ENCODE assay signal across 8 cellular contexts in genomic region chr14:73462078-73462715, GRCh38. TPM values are rescaled to one million over a fixed set of nuclear protein-coding genes. Genes with fewer than 3 reads are reported as not detected.
DNase-seq lines count a peak whose midpoint lies in the region; ATAC-seq, FAIRE-seq and TF ChIP-seq lines count a peak whose summit lies in the region.

No MANE protein-coding gene starts in this region.

- peak overlapping the region; percentile 71 for H3K4me2 ChIP-seq in astrocyte (ENCODE audit: low read length)
- H3K4me2 ChIP-seq in keratinocyte (ENCODE audit: control insufficient read depth, extremely low read depth, insufficient read depth, low read depth, low read length): peak overlapping the region; percentile 61

- intact Hi-C loops in Caco-2 (cut with micrococcal nuclease; ENCODE audit: unreplicated experiment): no loop called here

- peak overlapping the region; percentile 51 for H3K4me3 Mint-ChIP-seq in Caco-2 (ENCODE audit: unreplicated experiment)
- H3K4me3 Mint-ChIP-seq in astrocyte (ENCODE audit: unreplicated experiment): no peak overlapping the region

- H3K27me3 Mint-ChIP-seq in Caco-2 (ENCODE audit: insufficient read depth, unreplicated experiment): no peaks in the 10 kb centered on the region
- H3K27me3 Mint-ChIP-seq in astrocyte (ENCODE audit: low read depth, unreplicated experiment): no peaks in the 10 kb centered on the region

- H3K9me1 ChIP-seq in keratinocyte (ENCODE audit: control insufficient read depth, extremely low read depth, insufficient read depth, low read length): no peaks in the 10 kb centered on the region

- H3K4me1 ChIP-seq in Caco-2 (peaks cover 24% of the 10 kb centered on the region), astrocyte (ENCODE audit: insufficient read depth, low read length) (peaks cover 50% of the 10 kb centered on the region), keratinocyte (ENCODE audit: control insufficient read depth, extremely low read depth, insufficient read depth, low read length) (peaks cover 42% of the 10 kb centered on the region), suprapubic skin (peaks cover 34% of the 10 kb centered on the region)

- H3K36me3 ChIP-seq in Caco-2 (ENCODE audit: control insufficient read depth, insufficient read depth, low read length) (no peaks in the 10 kb centered on the region), astrocyte (ENCODE audit: insufficient read depth, low read length) (no peaks in the 10 kb centered on the region), keratinocyte (ENCODE audit: control insufficient read depth in 2 of 2, extremely low read depth in 1 of 2, insufficient read depth in 2 of 2, low read length in 2 of 2) (no peaks in the 10 kb centered on the region), suprapubic skin (no peaks in the 10 kb centered on the region)

- no peak for TF ChIP-seq POLR2A in suprapubic skin (IDR thresholded peaks at IDR 0.05)

- DNase-seq in Caco-2: peak; percentile 57 to 58
- DNase-seq in NCI-H2081 treated with DMSO at 0.1 percent for 48 hours (lab: John Stamatoyannopoulos, UW): peak; percentile 70
- DNase-seq in astrocyte (ENCODE audit: low read depth): peak; percentile 37
- no peak for DNase-seq in keratinocyte (ENCODE audit: low read depth, low spot score)
- peak in 1 of 2 donors; percentile 69 for DNase-seq in suprapubic skin (ENCODE audit: low spot score in 2 of 2)

- no peak for ATAC-seq in HG03196 (IDR thresholded peaks at IDR 0.05; ENCODE audit: unreplicated experiment)
- ATAC-seq in HG03469 (IDR thresholded peaks at IDR 0.05; ENCODE audit: unreplicated experiment): no peak
- ATAC-seq in GM18873 (IDR thresholded peaks at IDR 0.05; ENCODE audit: low FRiP score, unreplicated experiment): no peak

- peak overlapping the region; percentile 21 for H3K9ac ChIP-seq in astrocyte (ENCODE audit: low read length)
- peak overlapping the region; percentile 3 for H3K9ac ChIP-seq in keratinocyte (ENCODE audit: control insufficient read depth, extremely low read depth, insufficient read depth, low read length)

- H4K20me1 ChIP-seq in astrocyte (ENCODE audit: insufficient read depth, low read length): peaks cover 6% of the 10 kb centered on the region
- H4K20me1 ChIP-seq in keratinocyte (ENCODE audit: control insufficient read depth, extremely low read depth, insufficient read depth, low read length): peaks cover 4% of the 10 kb centered on the region

- peaks cover 38% of the 10 kb centered on the region for H3K4me1 Mint-ChIP-seq in Caco-2 (ENCODE audit: low read depth, unreplicated experiment)
- peaks cover 29% of the 10 kb centered on the region for H3K4me1 Mint-ChIP-seq in astrocyte (ENCODE audit: low read depth, unreplicated experiment)

- FAIRE-seq in astrocyte (lab: Jason Lieb, UNC) (no peak), keratinocyte (lab: Jason Lieb, UNC) (no peak)

- H3K36me3 Mint-ChIP-seq in Caco-2 (ENCODE audit: insufficient read depth, unreplicated experiment): peaks cover 13% of the 10 kb centered on the region
- H3K36me3 Mint-ChIP-seq in astrocyte (ENCODE audit: low read depth, unreplicated experiment): no peaks in the 10 kb centered on the region

- H2AFZ ChIP-seq in astrocyte (ENCODE audit: low read depth, low read length): peak overlapping the region; percentile 35
- peak overlapping the region; percentile 70 for H2AFZ ChIP-seq in keratinocyte (ENCODE audit: control insufficient read depth, low read length)

- dilution Hi-C loops in keratinocyte (cut with MboI; ENCODE audit: extremely low pct_ligation_motif_present, low sequenced_read_pairs): no loop called here

- no TSS peak for BruUV-seq in Caco-2 (replicated peaks; lab: Mats Ljungman, UMichigan)

- H3K9me3 Mint-ChIP-seq in Caco-2 (ENCODE audit: unreplicated experiment) (no peaks in the 10 kb centered on the region), astrocyte (ENCODE audit: unreplicated experiment) (no peaks in the 10 kb centered on the region)

- WGBS in suprapubic skin: 42% methylated on average over 5 of the region's 5 CpGs

- peaks cover 9% of the 10 kb centered on the region for H3K79me2 ChIP-seq in astrocyte (ENCODE audit: insufficient read depth, low read length)
- H3K79me2 ChIP-seq in keratinocyte (ENCODE audit: control insufficient read depth, insufficient read depth, low read length): peaks cover 9% of the 10 kb centered on the region

- TF ChIP-seq EP300 in suprapubic skin (IDR thresholded peaks at IDR 0.05): no peak

- CTCF ChIA-PET in Caco-2 (lab: Charles Lee): interaction anchor here (1.1 to 1.6 kb wide), 2 partner anchors 10 to 166 kb away, joined by 5 to 12 read pairs; no protein-coding TSS in a partner anchor

- H3K27ac Mint-ChIP-seq in Caco-2 (ENCODE audit: unreplicated experiment) (peak overlapping the region; percentile 65), astrocyte (ENCODE audit: unreplicated experiment) (peak overlapping the region; percentile 53)

- H3K4me3 ChIP-seq in Caco-2 (ENCODE audit: low read depth, low read length): peak overlapping the region; percentile 42
- peak overlapping the region; percentile 22 for H3K4me3 ChIP-seq in astrocyte (ENCODE audit: insufficient read depth, low read depth, low read length)
- H3K4me3 ChIP-seq in keratinocyte (ENCODE audit: control insufficient read depth in 2 of 3, extremely low read depth in 1 of 3, insufficient read depth in 2 of 3, low read depth in 1 of 3, low read length in 3 of 3): peak overlapping the region in 1 of 3 experiments; percentile 24
- H3K4me3 ChIP-seq in suprapubic skin: peak overlapping the region; percentile 1

- H3K27ac ChIP-seq in astrocyte (ENCODE audit: low read depth, low read length) (no peak overlapping the region), keratinocyte (ENCODE audit: control insufficient read depth, insufficient read depth, low read length) (peak overlapping the region; percentile 15), suprapubic skin (peak overlapping the region; percentile 34)

- H3K9me3 ChIP-seq in Caco-2 (no peaks in the 10 kb centered on the region), astrocyte (ENCODE audit: insufficient read depth, low read depth, low read length) (no peaks in the 10 kb centered on the region), keratinocyte (ENCODE audit: control insufficient read depth, low read depth, low read length) (no peaks in the 10 kb centered on the region), suprapubic skin (no peaks in the 10 kb centered on the region)

- H3K27me3 ChIP-seq in Caco-2 (replicated peaks; ENCODE audit: control insufficient read depth, insufficient read depth, low read length): no peaks in the 10 kb centered on the region
- H3K27me3 ChIP-seq in astrocyte (ENCODE audit: insufficient read depth, low read length): no peaks in the 10 kb centered on the region
- H3K27me3 ChIP-seq in keratinocyte (ENCODE audit: control insufficient read depth, extremely low read depth, insufficient read depth, low read length): no peaks in the 10 kb centered on the region
- H3K27me3 ChIP-seq in suprapubic skin: no peaks in the 10 kb centered on the region

- TF ChIP-seq CTCF in Caco-2 (IDR thresholded peaks at IDR 0.05; ENCODE audit: insufficient read depth in 1 of 2, low read depth in 1 of 2, low read length in 1 of 2, severe bottlenecking in 1 of 2, unreplicated experiment in 1 of 2) (no peak), astrocyte (IDR thresholded peaks at IDR 0.05; ENCODE audit: insufficient read depth, low read depth, low read length) (no peak), keratinocyte (optimal IDR thresholded peaks at IDR 0.05 in 1 of 3, IDR thresholded peaks at IDR 0.05 in 1 of 3, conservative IDR thresholded peaks at IDR 0.05 in 1 of 3; ENCODE audit: extremely low read depth in 1 of 3, insufficient read depth in 2 of 3, low read length in 3 of 3) (no peak), suprapubic skin (IDR thresholded peaks at IDR 0.05) (no peak)

- POLR2A ChIA-PET in Caco-2 (lab: Charles Lee): interaction anchor here (0.6 to 0.7 kb wide), 3 partner anchors 19 to 227 kb away, joined by 3 to 4 read pairs (median 3); partner anchors contain the start of gene RIOX1

RNA-seq across cellular contexts. Expression of gene NUMB, which starts 3.9 kb away (rescaled TPM):
- total RNA-seq in Caco-2 (2022): 66.2 and 67.6 TPM in 2 replicates
- 89.2 and 93.9 TPM in 2 replicates for total RNA-seq in astrocyte
- 108 to 122 TPM (median 110 TPM) in 3 replicates for polyA plus RNA-seq in keratinocyte
- 94.0 TPM for polyA plus RNA-seq in keratinocyte (2011; ENCODE audit: low read depth)
- 113 and 151 TPM in 2 replicates for polyA plus RNA-seq in keratinocyte (2011; cell fraction: cytosol; rRNA removed)
- polyA plus RNA-seq in keratinocyte (2011; cell fraction: nucleus; rRNA removed): 211 and 247 TPM in 2 replicates
- 49.6 and 60.8 TPM in 2 replicates for polyA plus RNA-seq in keratinocyte (2012; ENCODE audit: low replicate concordance)
- polyA minus RNA-seq in keratinocyte: 173 to 196 TPM (median 180 TPM) in 3 replicates
- 86.5 TPM for polyA minus RNA-seq in keratinocyte (2011; cell fraction: cytosol; rRNA and poly(A)+ RNA removed)
- 117 and 194 TPM in 2 replicates for polyA minus RNA-seq in keratinocyte (2011; cell fraction: nucleus; rRNA and poly(A)+ RNA removed)
- 10 to 100 TPM; 43.1 to 83.4 (median 50.2) TPM for total RNA-seq in suprapubic skin

RNA-seq across cellular contexts. Expression of gene RIOX1, which starts 28.5 kb away (rescaled TPM):
- total RNA-seq in Caco-2 (2022) (16.1 and 16.5 TPM in 2 replicates), astrocyte (11.3 and 12.5 TPM in 2 replicates), suprapubic skin (10 to 100 TPM; 12.2 to 16.5 (median 14.0) TPM)
- 7.7 to 12.5 TPM (median 9.2 TPM) in 3 replicates for polyA plus RNA-seq in keratinocyte
- polyA plus RNA-seq in keratinocyte (2011; ENCODE audit: low read depth): 0.46 TPM
- polyA plus RNA-seq in keratinocyte (2011; cell fraction: cytosol; rRNA removed): 5.6 and 7.2 TPM in 2 replicates
- 6.7 and 8.9 TPM in 2 replicates for polyA plus RNA-seq in keratinocyte (2011; cell fraction: nucleus; rRNA removed)
- polyA plus RNA-seq in keratinocyte (2012; ENCODE audit: low replicate concordance): 4.7 and 14.0 TPM in 2 replicates
- polyA minus RNA-seq in keratinocyte: 9.0 to 13.8 TPM (median 12.2 TPM) in 3 replicates
- polyA minus RNA-seq in keratinocyte (2011; cell fraction: cytosol; rRNA and poly(A)+ RNA removed): 18.0 TPM
- polyA minus RNA-seq in keratinocyte (2011; cell fraction: nucleus; rRNA and poly(A)+ RNA removed): 11.9 and 12.7 TPM in 2 replicates
